ENCODE assay signal across 20 cellular contexts in genomic region chr5:65327582-65327981, GRCh38.
A peak's percentile ranks its signal among the peaks of the same experiment; 100 is the strongest.
DNase-seq lines count a peak whose midpoint lies in the region; ATAC-seq and TF ChIP-seq lines count a peak whose summit lies in the region.
"Had no signal": no experiment of that assay in that cellular context is flagged by ENCODE, and none has a peak within 500 bp of the region (broad histone marks: within the 10 kb centered on the region; RNA-seq: fewer than 3 reads in every experiment).

No MANE protein-coding gene starts in this region.

- peak overlapping the region; percentile 50; the same call in 1 of the 2 replicates for H3K4me3 Mint-ChIP-seq in HFFc6
- H3K4me3 Mint-ChIP-seq in CD8-positive, alpha-beta T cell = no peak overlapping the region
- H3K4me3 Mint-ChIP-seq: activated CD4-positive, alpha-beta T cell treated with anti-CD3 and anti-CD28 coated beads, Interleukin-2, amount 10 ng/mL, durations not matched to agents 24 days and 14 days; activated CD8-positive, alpha-beta memory T cell treated with anti-CD3 and anti-CD28 coated beads, Interleukin-2, amount 10 ng/mL, durations not matched to agents 7 days and 5 days; activated naive CD8-positive, alpha-beta T cell; T-cell had no signal

- in situ Hi-C loops in astrocyte of the spinal cord (cut with HindIII; ENCODE audit: low sequenced_read_pairs) = no loop called here

- intact Hi-C loops in CD8-positive, alpha-beta T cell (cut with DNase I, micrococcal nuclease) = no loop called here

- H3K4me3 ChIP-seq in astrocyte of the spinal cord (ENCODE audit: low read depth, low read length) = no peak overlapping the region
- H3K4me3 ChIP-seq in skeletal muscle cell (ENCODE audit: low read depth, low read length) = no peak overlapping the region
- H3K4me3 ChIP-seq in CD8-positive, alpha-beta T cell (ENCODE audit: low read depth, low read length) = no peak overlapping the region
- H3K4me3 ChIP-seq: esophagus muscularis mucosa, heart left ventricle, upper lobe of left lung had no signal

- no peaks in the 10 kb centered on the region for H3K27me3 Mint-ChIP-seq in HFFc6 (ENCODE audit: insufficient read depth)
- no peaks in the 10 kb centered on the region for H3K27me3 Mint-ChIP-seq in CD8-positive, alpha-beta T cell (ENCODE audit: low read depth)
- H3K27me3 Mint-ChIP-seq: activated CD4-positive, alpha-beta T cell treated with anti-CD3 and anti-CD28 coated beads, Interleukin-2, amount 10 ng/mL, durations not matched to agents 24 days and 14 days; activated CD8-positive, alpha-beta memory T cell treated with anti-CD3 and anti-CD28 coated beads, Interleukin-2, amount 10 ng/mL, durations not matched to agents 7 days and 5 days; activated naive CD8-positive, alpha-beta T cell; T-cell had no signal

- DNase-seq in HFFc6 = peak; percentile 16
- DNase-seq in astrocyte of the spinal cord (ENCODE audit: low read depth, low spot score) = peak; percentile 59
- DNase-seq in fibroblast of peridontal ligament (ENCODE audit: extremely low read depth) = peak; percentile 24
- peak; percentile 24 for DNase-seq in skeletal muscle cell (ENCODE audit: low read depth)
- no peak for DNase-seq in 8988T
- DNase-seq in CD8-positive, alpha-beta T cell = no peak
- DNase-seq: activated CD4-positive, alpha-beta T cell treated with anti-CD3 and anti-CD28 coated beads, Interleukin-2, amount 10 ng/mL, durations not matched to agents 24 days and 14 days; activated CD8-positive, alpha-beta memory T cell treated with anti-CD3 and anti-CD28 coated beads, Interleukin-2, amount 10 ng/mL, durations not matched to agents 7 days and 5 days; BE2C; caudate nucleus; heart left ventricle; NCI-H1436 treated with DMSO at 0.1 percent for 48 hours; NCI-H2171; NCI-H748 treated with DMSO at 0.1 percent for 48 hours; T-cell; upper lobe of left lung had no signal

- H3K36me3 ChIP-seq in CD8-positive, alpha-beta T cell (ENCODE audit: insufficient read depth, low read length) = no peaks in the 10 kb centered on the region
- H3K36me3 ChIP-seq: BE2C, esophagus muscularis mucosa, heart left ventricle, neutrophil, upper lobe of left lung had no signal

- H3K36me3 Mint-ChIP-seq in HFFc6 (ENCODE audit: low read depth) = peaks cover 34% of the 10 kb centered on the region
- H3K36me3 Mint-ChIP-seq in CD8-positive, alpha-beta T cell = peaks cover 2% of the 10 kb centered on the region
- H3K36me3 Mint-ChIP-seq: activated CD8-positive, alpha-beta memory T cell treated with anti-CD3 and anti-CD28 coated beads, Interleukin-2, amount 10 ng/mL, durations not matched to agents 7 days and 5 days; T-cell had no signal

- no peaks in the 10 kb centered on the region for H3K9me3 Mint-ChIP-seq in HFFc6
- H3K9me3 Mint-ChIP-seq in CD8-positive, alpha-beta T cell = no peaks in the 10 kb centered on the region
- H3K9me3 Mint-ChIP-seq: activated CD4-positive, alpha-beta T cell treated with anti-CD3 and anti-CD28 coated beads, Interleukin-2, amount 10 ng/mL, durations not matched to agents 24 days and 14 days; T-cell had no signal

- no peaks in the 10 kb centered on the region for H3K9me3 ChIP-seq in CD8-positive, alpha-beta T cell (ENCODE audit: low read length)
- H3K9me3 ChIP-seq: BE2C, esophagus muscularis mucosa, heart left ventricle, neutrophil, upper lobe of left lung had no signal

- H3K27me3 ChIP-seq in CD8-positive, alpha-beta T cell (ENCODE audit: insufficient read depth, low read length) = no peaks in the 10 kb centered on the region
- H3K27me3 ChIP-seq: esophagus muscularis mucosa, heart left ventricle, neutrophil, upper lobe of left lung had no signal

- H3K4me1 Mint-ChIP-seq in HFFc6 (ENCODE audit: low read depth) = peaks cover 33% of the 10 kb centered on the region
- no peaks in the 10 kb centered on the region for H3K4me1 Mint-ChIP-seq in CD8-positive, alpha-beta T cell (ENCODE audit: low read depth)
- H3K4me1 Mint-ChIP-seq: activated CD4-positive, alpha-beta T cell treated with anti-CD3 and anti-CD28 coated beads, Interleukin-2, amount 10 ng/mL, durations not matched to agents 24 days and 14 days; activated CD8-positive, alpha-beta memory T cell treated with anti-CD3 and anti-CD28 coated beads, Interleukin-2, amount 10 ng/mL, durations not matched to agents 7 days and 5 days; T-cell had no signal

- POLR2A ChIA-PET in CD8-positive, alpha-beta T cell (lab: Charles Lee) = no interaction called here

- no peak overlapping the region for H3K27ac ChIP-seq in CD8-positive, alpha-beta T cell (ENCODE audit: low read depth, low read length)
- H3K27ac ChIP-seq: esophagus muscularis mucosa, heart left ventricle, neutrophil, upper lobe of left lung had no signal

- no peak for ATAC-seq in GM19351 (IDR thresholded peaks at IDR 0.05; ENCODE audit: unreplicated experiment)
- ATAC-seq in CD8-positive, alpha-beta T cell = no peak
- ATAC-seq: activated CD8-positive, alpha-beta memory T cell treated with anti-CD3 and anti-CD28 coated beads, Interleukin-2, amount 10 ng/mL, durations not matched to agents 7 days and 5 days; heart left ventricle; T-cell had no signal

- TF ChIP-seq CTCF in HFFc6 (IDR thresholded peaks at IDR 0.05) (no peak), astrocyte of the spinal cord (IDR thresholded peaks at IDR 0.05; ENCODE audit: low read depth, low read length) (no peak)
- TF ChIP-seq CTCF in CD8-positive, alpha-beta T cell (IDR thresholded peaks at IDR 0.05) = no peak

- H3K27ac Mint-ChIP-seq in HFFc6 = peak overlapping the region; percentile 80
- no peak overlapping the region for H3K27ac Mint-ChIP-seq in CD8-positive, alpha-beta T cell
- H3K27ac Mint-ChIP-seq: activated CD4-positive, alpha-beta T cell treated with anti-CD3 and anti-CD28 coated beads, Interleukin-2, amount 10 ng/mL, durations not matched to agents 24 days and 14 days; activated CD8-positive, alpha-beta memory T cell treated with anti-CD3 and anti-CD28 coated beads, Interleukin-2, amount 10 ng/mL, durations not matched to agents 7 days and 5 days; activated naive CD8-positive, alpha-beta T cell; T-cell had no signal

- no peaks in the 10 kb centered on the region for H3K4me1 ChIP-seq in CD8-positive, alpha-beta T cell (ENCODE audit: insufficient read depth, low read length)
- H3K4me1 ChIP-seq: BE2C, upper lobe of left lung had no signal

- CTCF ChIA-PET in CD8-positive, alpha-beta T cell (lab: Charles Lee) = no interaction called here

Comparison
In these comparisons a context has a peak if more than half of its experiments do, and no peak if none do; other contexts are left out.
1. DNase-seq: peak in HFFc6 (single experiment), astrocyte of the spinal cord (single experiment), fibroblast of peridontal ligament (single experiment) and skeletal muscle cell (single experiment); none in 8988T (single experiment) and CD8-positive, alpha-beta T cell (0 of 7).